20 cellular contexts compared by ENCODE assay signal in the genomic region with DNA sequence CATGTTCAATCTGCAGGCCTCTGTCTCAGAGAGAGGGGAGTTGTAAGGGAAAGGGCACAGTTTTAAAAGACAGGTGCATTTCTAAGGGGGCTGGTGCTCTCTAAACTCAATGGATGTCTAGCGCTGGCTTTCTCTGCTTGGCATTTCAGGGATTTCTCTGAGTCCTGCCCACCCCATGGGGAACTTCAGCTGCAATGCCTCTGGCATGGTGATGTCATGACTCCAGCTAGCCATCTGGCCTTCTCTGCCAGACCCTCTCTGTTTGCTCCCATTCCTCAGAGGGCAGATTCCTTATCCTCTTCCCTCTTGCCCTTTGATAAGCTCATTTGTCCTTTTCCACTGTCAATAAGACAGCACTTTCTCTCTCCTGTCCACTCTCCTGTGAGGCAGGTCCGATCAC.
"Had no signal": no experiment of that assay in that cellular context is flagged by ENCODE, and none has a peak within 500 bp of the region (broad histone marks: within the 10 kb centered on the region; RNA-seq: fewer than 3 reads in every experiment).

No MANE protein-coding gene starts in this region.

- H2AFZ ChIP-seq: parathyroid adenoma had no signal

- H3K9ac ChIP-seq: parathyroid adenoma had no signal

- H3K27ac Mint-ChIP-seq: memory B cell, nephron progenitor cell had no signal

- H3K4me3 Mint-ChIP-seq: memory B cell, naive B cell, nephron progenitor cell had no signal

- H3K4me3 ChIP-seq: colonic mucosa, left ventricle myocardium inferior, lower lobe of right lung, prostate gland, sigmoid colon, stomach, thoracic aorta, transverse colon had no signal

- ATAC-seq: esophagus mucosa, lower lobe of right lung had no signal

- H3K36me3 ChIP-seq: colonic mucosa, left ventricle myocardium inferior, lower lobe of right lung, prostate gland, sigmoid colon, stomach, thoracic aorta, transverse colon had no signal

- H3K27ac ChIP-seq: colonic mucosa, left ventricle myocardium inferior, lower lobe of right lung, parathyroid adenoma, prostate gland, stomach, thoracic aorta, transverse colon had no signal

- H3K79me2 ChIP-seq: parathyroid adenoma had no signal

- H3K4me1 Mint-ChIP-seq: memory B cell, naive B cell had no signal

- H3K4me1 ChIP-seq: colonic mucosa, left ventricle myocardium inferior, lower lobe of right lung, parathyroid adenoma, transverse colon had no signal

- H3K9me3 ChIP-seq: colonic mucosa, lower lobe of right lung, prostate gland, sigmoid colon, thoracic aorta had no signal

- DNase-seq: colonic mucosa; effector CD8-positive, alpha-beta T cell; left ventricle myocardium inferior; lower lobe of right lung; midbrain; naive B cell; nephron progenitor cell; retina; sigmoid colon; small intestine; stimulated activated CD4-positive, alpha-beta T cell treated with anti-CD3 and anti-CD28 coated beads, Interleukin-12 subunit alpha, Interleukin-12 subunit beta, amount 100 ng/mL, for 4 hours; stimulated activated naive CD4-positive, alpha-beta T cell; stomach; substantia nigra; transverse colon had no signal

- H3K27me3 ChIP-seq: colonic mucosa, sigmoid colon, stomach, transverse colon had no signal
